1 cellular context compared by ENCODE assay signal in genomic region chr18:267688-268552, GRCh38.
TF ChIP-seq lines count a peak whose summit lies in the region.

A gene with protein sequence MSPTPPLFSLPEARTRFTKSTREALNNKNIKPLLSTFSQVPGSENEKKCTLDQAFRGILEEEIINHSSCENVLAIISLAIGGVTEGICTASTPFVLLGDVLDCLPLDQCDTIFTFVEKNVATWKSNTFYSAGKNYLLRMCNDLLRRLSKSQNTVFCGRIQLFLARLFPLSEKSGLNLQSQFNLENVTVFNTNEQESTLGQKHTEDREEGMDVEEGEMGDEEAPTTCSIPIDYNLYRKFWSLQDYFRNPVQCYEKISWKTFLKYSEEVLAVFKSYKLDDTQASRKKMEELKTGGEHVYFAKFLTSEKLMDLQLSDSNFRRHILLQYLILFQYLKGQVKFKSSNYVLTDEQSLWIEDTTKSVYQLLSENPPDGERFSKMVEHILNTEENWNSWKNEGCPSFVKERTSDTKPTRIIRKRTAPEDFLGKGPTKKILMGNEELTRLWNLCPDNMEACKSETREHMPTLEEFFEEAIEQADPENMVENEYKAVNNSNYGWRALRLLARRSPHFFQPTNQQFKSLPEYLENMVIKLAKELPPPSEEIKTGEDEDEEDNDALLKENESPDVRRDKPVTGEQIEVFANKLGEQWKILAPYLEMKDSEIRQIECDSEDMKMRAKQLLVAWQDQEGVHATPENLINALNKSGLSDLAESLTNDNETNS (minus strand): TSS chr18:268047. CDS start chr18:268019, 28 bp downstream.

TF ChIP-seq in WTC11, 78 proteins besides CTCF, POLR2A, EP300 and RAD21 (continued from another document and continues in another):
- TF ChIP-seq GRHL2 (CRISPR knock-in tag; IDR thresholded peaks at IDR 0.05; ENCODE audit: insufficient replicate concordance, severe bottlenecking) (no peak), STAT6 (CRISPR knock-in tag; conservative IDR thresholded peaks at IDR 0.05; ENCODE audit: low read depth) (no peak), SOX15 (CRISPR knock-in tag; IDR thresholded peaks at IDR 0.05) (no peak), USF1 (CRISPR knock-in tag; IDR thresholded peaks at IDR 0.05) (peak; percentile 56; the same call in 1 of the 2 replicates), PRRX2 (CRISPR knock-in tag; IDR thresholded peaks at IDR 0.05) (no peak), ZNF263 (CRISPR knock-in tag; IDR thresholded peaks at IDR 0.05; ENCODE audit: low read depth) (no peak), RORB (CRISPR knock-in tag; IDR thresholded peaks at IDR 0.05) (no peak), ETV6 (CRISPR knock-in tag; IDR thresholded peaks at IDR 0.05) (peak; percentile 87), ZNF121 (CRISPR knock-in tag; IDR thresholded peaks at IDR 0.05) (no peak), HMGA2 (CRISPR knock-in tag; IDR thresholded peaks at IDR 0.05) (no peak), CREM (CRISPR knock-in tag; IDR thresholded peaks at IDR 0.05) (peak; percentile 99), GABPB1 (CRISPR knock-in tag; IDR thresholded peaks at IDR 0.05) (peak; percentile 71), ZNF425 (CRISPR knock-in tag; conservative IDR thresholded peaks at IDR 0.05) (no peak), NFE2L1 (CRISPR knock-in tag; IDR thresholded peaks at IDR 0.05) (peak; percentile 69), ZNF232 (CRISPR knock-in tag; IDR thresholded peaks at IDR 0.05) (peak; percentile 86), FOXP1 (CRISPR knock-in tag; IDR thresholded peaks at IDR 0.05; ENCODE audit: borderline replicate concordance) (peak; percentile 84), KAT7 (CRISPR knock-in tag; IDR thresholded peaks at IDR 0.05; ENCODE audit: borderline replicate concordance) (peak; percentile 96), AFF4 (CRISPR knock-in tag; IDR thresholded peaks at IDR 0.05; ENCODE audit: borderline replicate concordance) (no peak), TCF7 (CRISPR knock-in tag; IDR thresholded peaks at IDR 0.05; ENCODE audit: low read depth) (0 out of 2 replicates have a peak, but pooled peaks have one; percentile 64), TEAD4 (CRISPR knock-in tag; IDR thresholded peaks at IDR 0.05) (peak; percentile 74; the same call in 1 of the 2 replicates), ZNF396 (CRISPR knock-in tag; IDR thresholded peaks at IDR 0.05; ENCODE audit: borderline replicate concordance) (no peak)
- TF ChIP-seq, protein P1, sequence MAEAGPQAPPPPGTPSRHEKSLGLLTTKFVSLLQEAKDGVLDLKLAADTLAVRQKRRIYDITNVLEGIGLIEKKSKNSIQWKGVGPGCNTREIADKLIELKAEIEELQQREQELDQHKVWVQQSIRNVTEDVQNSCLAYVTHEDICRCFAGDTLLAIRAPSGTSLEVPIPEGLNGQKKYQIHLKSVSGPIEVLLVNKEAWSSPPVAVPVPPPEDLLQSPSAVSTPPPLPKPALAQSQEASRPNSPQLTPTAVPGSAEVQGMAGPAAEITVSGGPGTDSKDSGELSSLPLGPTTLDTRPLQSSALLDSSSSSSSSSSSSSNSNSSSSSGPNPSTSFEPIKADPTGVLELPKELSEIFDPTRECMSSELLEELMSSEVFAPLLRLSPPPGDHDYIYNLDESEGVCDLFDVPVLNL (CRISPR knock-in tag; IDR thresholded peaks at IDR 0.05; ENCODE audit: borderline replicate concordance, low read depth), result peak; percentile 53; the same call in 1 of the 2 replicates
- TF ChIP-seq, protein P2, sequence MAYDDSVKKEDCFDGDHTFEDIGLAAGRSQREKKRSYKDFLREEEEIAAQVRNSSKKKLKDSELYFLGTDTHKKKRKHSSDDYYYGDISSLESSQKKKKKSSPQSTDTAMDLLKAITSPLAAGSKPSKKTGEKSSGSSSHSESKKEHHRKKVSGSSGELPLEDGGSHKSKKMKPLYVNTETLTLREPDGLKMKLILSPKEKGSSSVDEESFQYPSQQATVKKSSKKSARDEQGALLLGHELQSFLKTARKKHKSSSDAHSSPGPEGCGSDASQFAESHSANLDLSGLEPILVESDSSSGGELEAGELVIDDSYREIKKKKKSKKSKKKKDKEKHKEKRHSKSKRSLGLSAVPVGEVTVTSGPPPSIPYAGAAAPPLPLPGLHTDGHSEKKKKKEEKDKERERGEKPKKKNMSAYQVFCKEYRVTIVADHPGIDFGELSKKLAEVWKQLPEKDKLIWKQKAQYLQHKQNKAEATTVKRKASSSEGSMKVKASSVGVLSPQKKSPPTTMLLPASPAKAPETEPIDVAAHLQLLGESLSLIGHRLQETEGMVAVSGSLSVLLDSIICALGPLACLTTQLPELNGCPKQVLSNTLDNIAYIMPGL (CRISPR knock-in tag; IDR thresholded peaks at IDR 0.05), result peak; percentile 83
- TF ChIP-seq, protein P3, sequence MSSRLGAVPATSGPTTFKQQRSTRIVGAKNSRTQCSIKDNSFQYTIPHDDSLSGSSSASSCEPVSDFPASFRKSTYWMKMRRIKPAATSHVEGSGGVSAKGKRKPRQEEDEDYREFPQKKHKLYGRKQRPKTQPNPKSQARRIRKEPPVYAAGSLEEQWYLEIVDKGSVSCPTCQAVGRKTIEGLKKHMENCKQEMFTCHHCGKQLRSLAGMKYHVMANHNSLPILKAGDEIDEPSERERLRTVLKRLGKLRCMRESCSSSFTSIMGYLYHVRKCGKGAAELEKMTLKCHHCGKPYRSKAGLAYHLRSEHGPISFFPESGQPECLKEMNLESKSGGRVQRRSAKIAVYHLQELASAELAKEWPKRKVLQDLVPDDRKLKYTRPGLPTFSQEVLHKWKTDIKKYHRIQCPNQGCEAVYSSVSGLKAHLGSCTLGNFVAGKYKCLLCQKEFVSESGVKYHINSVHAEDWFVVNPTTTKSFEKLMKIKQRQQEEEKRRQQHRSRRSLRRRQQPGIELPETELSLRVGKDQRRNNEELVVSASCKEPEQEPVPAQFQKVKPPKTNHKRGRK (CRISPR knock-in tag; IDR thresholded peaks at IDR 0.05; ENCODE audit: borderline replicate concordance), result no peak
- TF ChIP-seq, protein P4, sequence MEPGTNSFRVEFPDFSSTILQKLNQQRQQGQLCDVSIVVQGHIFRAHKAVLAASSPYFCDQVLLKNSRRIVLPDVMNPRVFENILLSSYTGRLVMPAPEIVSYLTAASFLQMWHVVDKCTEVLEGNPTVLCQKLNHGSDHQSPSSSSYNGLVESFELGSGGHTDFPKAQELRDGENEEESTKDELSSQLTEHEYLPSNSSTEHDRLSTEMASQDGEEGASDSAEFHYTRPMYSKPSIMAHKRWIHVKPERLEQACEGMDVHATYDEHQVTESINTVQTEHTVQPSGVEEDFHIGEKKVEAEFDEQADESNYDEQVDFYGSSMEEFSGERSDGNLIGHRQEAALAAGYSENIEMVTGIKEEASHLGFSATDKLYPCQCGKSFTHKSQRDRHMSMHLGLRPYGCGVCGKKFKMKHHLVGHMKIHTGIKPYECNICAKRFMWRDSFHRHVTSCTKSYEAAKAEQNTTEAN (CRISPR knock-in tag; IDR thresholded peaks at IDR 0.05), result peak; percentile 70; the same call in 1 of the 2 replicates
- TF ChIP-seq, protein P5, sequence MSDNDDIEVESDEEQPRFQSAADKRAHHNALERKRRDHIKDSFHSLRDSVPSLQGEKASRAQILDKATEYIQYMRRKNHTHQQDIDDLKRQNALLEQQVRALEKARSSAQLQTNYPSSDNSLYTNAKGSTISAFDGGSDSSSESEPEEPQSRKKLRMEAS (CRISPR knock-in tag; IDR thresholded peaks at IDR 0.05), result peak; percentile 93
- TF ChIP-seq, protein P6, sequence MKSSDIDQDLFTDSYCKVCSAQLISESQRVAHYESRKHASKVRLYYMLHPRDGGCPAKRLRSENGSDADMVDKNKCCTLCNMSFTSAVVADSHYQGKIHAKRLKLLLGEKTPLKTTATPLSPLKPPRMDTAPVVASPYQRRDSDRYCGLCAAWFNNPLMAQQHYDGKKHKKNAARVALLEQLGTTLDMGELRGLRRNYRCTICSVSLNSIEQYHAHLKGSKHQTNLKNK (CRISPR knock-in tag; IDR thresholded peaks at IDR 0.05), result no peak
- TF ChIP-seq, protein P7, sequence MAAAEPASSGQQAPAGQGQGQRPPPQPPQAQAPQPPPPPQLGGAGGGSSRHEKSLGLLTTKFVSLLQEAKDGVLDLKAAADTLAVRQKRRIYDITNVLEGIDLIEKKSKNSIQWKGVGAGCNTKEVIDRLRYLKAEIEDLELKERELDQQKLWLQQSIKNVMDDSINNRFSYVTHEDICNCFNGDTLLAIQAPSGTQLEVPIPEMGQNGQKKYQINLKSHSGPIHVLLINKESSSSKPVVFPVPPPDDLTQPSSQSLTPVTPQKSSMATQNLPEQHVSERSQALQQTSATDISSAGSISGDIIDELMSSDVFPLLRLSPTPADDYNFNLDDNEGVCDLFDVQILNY (CRISPR knock-in tag; IDR thresholded peaks at IDR 0.05), result no peak
- TF ChIP-seq, protein P8, sequence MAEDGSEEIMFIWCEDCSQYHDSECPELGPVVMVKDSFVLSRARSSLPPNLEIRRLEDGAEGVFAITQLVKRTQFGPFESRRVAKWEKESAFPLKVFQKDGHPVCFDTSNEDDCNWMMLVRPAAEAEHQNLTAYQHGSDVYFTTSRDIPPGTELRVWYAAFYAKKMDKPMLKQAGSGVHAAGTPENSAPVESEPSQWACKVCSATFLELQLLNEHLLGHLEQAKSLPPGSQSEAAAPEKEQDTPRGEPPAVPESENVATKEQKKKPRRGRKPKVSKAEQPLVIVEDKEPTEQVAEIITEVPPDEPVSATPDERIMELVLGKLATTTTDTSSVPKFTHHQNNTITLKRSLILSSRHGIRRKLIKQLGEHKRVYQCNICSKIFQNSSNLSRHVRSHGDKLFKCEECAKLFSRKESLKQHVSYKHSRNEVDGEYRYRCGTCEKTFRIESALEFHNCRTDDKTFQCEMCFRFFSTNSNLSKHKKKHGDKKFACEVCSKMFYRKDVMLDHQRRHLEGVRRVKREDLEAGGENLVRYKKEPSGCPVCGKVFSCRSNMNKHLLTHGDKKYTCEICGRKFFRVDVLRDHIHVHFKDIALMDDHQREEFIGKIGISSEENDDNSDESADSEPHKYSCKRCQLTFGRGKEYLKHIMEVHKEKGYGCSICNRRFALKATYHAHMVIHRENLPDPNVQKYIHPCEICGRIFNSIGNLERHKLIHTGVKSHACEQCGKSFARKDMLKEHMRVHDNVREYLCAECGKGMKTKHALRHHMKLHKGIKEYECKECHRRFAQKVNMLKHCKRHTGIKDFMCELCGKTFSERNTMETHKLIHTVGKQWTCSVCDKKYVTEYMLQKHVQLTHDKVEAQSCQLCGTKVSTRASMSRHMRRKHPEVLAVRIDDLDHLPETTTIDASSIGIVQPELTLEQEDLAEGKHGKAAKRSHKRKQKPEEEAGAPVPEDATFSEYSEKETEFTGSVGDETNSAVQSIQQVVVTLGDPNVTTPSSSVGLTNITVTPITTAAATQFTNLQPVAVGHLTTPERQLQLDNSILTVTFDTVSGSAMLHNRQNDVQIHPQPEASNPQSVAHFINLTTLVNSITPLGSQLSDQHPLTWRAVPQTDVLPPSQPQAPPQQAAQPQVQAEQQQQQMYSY (CRISPR knock-in tag; IDR thresholded peaks at IDR 0.05), result no peak
